In the genomic region with DNA sequence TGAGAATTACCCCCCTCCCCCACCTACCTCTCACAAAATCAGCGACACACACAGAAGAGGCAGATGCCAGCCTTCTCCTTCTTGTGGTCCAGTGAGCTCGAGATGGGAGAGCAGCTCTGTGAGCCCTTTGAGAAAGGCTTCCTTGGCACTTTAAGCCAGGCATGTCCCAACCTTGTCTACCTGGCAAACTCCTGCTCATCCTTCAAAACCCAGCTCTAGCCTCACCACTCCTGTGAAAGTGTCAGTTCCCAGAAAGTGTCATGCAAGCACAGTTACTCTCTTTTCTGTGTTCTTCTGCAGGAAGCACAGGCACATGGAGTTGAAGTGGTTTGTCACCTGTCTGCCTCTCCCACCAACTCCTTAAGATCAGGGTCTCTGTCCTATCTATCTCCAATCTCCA, we compare ENCODE assay signal across 2 cellular contexts.
TF ChIP-seq lines count a peak whose summit lies in the region.

No MANE protein-coding gene starts in this region.

TF ChIP-seq in endothelial cell of umbilical vein, 7 proteins besides CTCF, POLR2A, EP300 and RAD21:
- TF ChIP-seq JUN (IDR thresholded peaks at IDR 0.05; ENCODE audit: borderline replicate concordance, insufficient read depth, insufficient read length, low read depth) (no peak), EZH2 (IDR thresholded peaks at IDR 0.05; ENCODE audit: borderline replicate concordance, low read depth, low read length, severe bottlenecking) (no peak), MYC (IDR thresholded peaks at IDR 0.05; ENCODE audit: low read depth, low read length) (no peak), FOS (IDR thresholded peaks at IDR 0.05; ENCODE audit: borderline replicate concordance, insufficient read depth, low read length) (no peak), GATA2 (IDR thresholded peaks at IDR 0.05; ENCODE audit: insufficient read depth, insufficient read length, low read depth, low read length) (no peak), POLR2AphosphoS5 (IDR thresholded peaks at IDR 0.05; ENCODE audit: insufficient read depth, low read depth, low read length) (no peak)
- TF ChIP-seq, protein P1, sequence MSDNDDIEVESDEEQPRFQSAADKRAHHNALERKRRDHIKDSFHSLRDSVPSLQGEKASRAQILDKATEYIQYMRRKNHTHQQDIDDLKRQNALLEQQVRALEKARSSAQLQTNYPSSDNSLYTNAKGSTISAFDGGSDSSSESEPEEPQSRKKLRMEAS (IDR thresholded peaks at IDR 0.05; ENCODE audit: insufficient read depth, insufficient read length): no peak

TF ChIP-seq in neural cell, 6 proteins besides CTCF, POLR2A, EP300 and RAD21:
- TF ChIP-seq MXI1 (conservative IDR thresholded peaks at IDR 0.05; ENCODE audit: poor library complexity, severe bottlenecking): no peak
- TF ChIP-seq, protein P2, sequence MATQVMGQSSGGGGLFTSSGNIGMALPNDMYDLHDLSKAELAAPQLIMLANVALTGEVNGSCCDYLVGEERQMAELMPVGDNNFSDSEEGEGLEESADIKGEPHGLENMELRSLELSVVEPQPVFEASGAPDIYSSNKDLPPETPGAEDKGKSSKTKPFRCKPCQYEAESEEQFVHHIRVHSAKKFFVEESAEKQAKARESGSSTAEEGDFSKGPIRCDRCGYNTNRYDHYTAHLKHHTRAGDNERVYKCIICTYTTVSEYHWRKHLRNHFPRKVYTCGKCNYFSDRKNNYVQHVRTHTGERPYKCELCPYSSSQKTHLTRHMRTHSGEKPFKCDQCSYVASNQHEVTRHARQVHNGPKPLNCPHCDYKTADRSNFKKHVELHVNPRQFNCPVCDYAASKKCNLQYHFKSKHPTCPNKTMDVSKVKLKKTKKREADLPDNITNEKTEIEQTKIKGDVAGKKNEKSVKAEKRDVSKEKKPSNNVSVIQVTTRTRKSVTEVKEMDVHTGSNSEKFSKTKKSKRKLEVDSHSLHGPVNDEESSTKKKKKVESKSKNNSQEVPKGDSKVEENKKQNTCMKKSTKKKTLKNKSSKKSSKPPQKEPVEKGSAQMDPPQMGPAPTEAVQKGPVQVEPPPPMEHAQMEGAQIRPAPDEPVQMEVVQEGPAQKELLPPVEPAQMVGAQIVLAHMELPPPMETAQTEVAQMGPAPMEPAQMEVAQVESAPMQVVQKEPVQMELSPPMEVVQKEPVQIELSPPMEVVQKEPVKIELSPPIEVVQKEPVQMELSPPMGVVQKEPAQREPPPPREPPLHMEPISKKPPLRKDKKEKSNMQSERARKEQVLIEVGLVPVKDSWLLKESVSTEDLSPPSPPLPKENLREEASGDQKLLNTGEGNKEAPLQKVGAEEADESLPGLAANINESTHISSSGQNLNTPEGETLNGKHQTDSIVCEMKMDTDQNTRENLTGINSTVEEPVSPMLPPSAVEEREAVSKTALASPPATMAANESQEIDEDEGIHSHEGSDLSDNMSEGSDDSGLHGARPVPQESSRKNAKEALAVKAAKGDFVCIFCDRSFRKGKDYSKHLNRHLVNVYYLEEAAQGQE (IDR thresholded peaks at IDR 0.05; ENCODE audit: borderline replicate concordance): no peak
- TF ChIP-seq TAF1 (IDR thresholded peaks at IDR 0.05; ENCODE audit: low read depth): no peak
- TF ChIP-seq SMC3 (conservative IDR thresholded peaks at IDR 0.05; ENCODE audit: poor library complexity): no peak
- TF ChIP-seq EZH2 (IDR thresholded peaks at IDR 0.05; ENCODE audit: borderline replicate concordance, insufficient read depth, low read length, poor library complexity, severe bottlenecking): no peak
- no peak for TF ChIP-seq POLR2AphosphoS5 (IDR thresholded peaks at IDR 0.05)
